ENCODE assay signal across 24 cellular contexts in genomic region chr7:15967551-15967950, GRCh38.
"Had no signal": no experiment of that assay in that cellular context is flagged by ENCODE, and none has a peak within 500 bp of the region (broad histone marks: within the 10 kb centered on the region; RNA-seq: fewer than 3 reads in every experiment).

No MANE protein-coding gene starts in this region.

- ATAC-seq: activated T-cell treated with anti-CD3 and anti-CD28 coated beads, Interleukin-2, amount 50 U/mL, for 72 hours; WTC11 had no signal

- H3K27ac ChIP-seq: epithelial cell of prostate, esophagus squamous epithelium, VCaP had no signal

- H3K4me1 ChIP-seq: esophagus squamous epithelium had no signal

- DNase-seq: activated CD4-positive, alpha-beta memory T cell treated with anti-CD3 and anti-CD28 coated beads, Interleukin-2, amount 10 ng/mL, durations not matched to agents 7 days and 5 days; activated CD4-positive, alpha-beta T cell treated with anti-CD3 and anti-CD28 coated beads for 1 hour; activated CD4-positive, alpha-beta T cell treated with anti-CD3 and anti-CD28 coated beads for 4 hours; activated CD4-positive, alpha-beta T cell treated with anti-CD3 and anti-CD28 coated beads, Interleukin-2, amount 10 ng/mL, durations not matched to agents 7 days and 5 days; activated CD4-positive, alpha-beta T cell treated with anti-CD3 and anti-CD28 coated beads, Interleukin-2, amount 50 U/mL, for 4 hours; activated CD8-positive, alpha-beta memory T cell treated with anti-CD3 and anti-CD28 coated beads, Interleukin-2, amount 50 U/mL, for 48 hours; activated gamma-delta T cell treated with Interleukin-2 at 50 U/mL for 16 hours; activated naive CD4-positive, alpha-beta T cell treated with anti-CD3 and anti-CD28 coated beads, Interleukin-2, amount 50 U/mL, for 16 hours; activated naive CD4-positive, alpha-beta T cell treated with Interleukin-2 at 50 U/mL for 16 hours; activated T-cell treated with anti-CD3 and anti-CD28 coated beads for 4 hours; activated T-cell treated with anti-CD3 and anti-CD28 coated beads, Interleukin-2, amount 50 U/mL, for 24 hours; activated T-cell treated with anti-CD3 and anti-CD28 coated beads, Interleukin-2, amount 50 U/mL, for 72 hours; amniotic stem cell; anterior cingulate cortex; caudate nucleus; cortex of kidney; dermis blood vessel endothelial cell; effector CD4-positive, alpha-beta T cell; esophagus squamous epithelium; head of caudate nucleus; T-helper 2 cell had no signal

- H3K9me3 ChIP-seq: esophagus squamous epithelium had no signal

- H3K4me3 ChIP-seq: esophagus squamous epithelium had no signal

- H3K36me3 ChIP-seq: esophagus squamous epithelium had no signal

- H3K27me3 ChIP-seq: esophagus squamous epithelium had no signal
